8 cellular contexts compared by ENCODE assay signal in genomic region chr19:7868671-7869452, GRCh38. TPM values are rescaled to one million over a fixed set of nuclear protein-coding genes. Genes with fewer than 3 reads are reported as not detected.
DNase-seq lines count a peak whose midpoint lies in the region; TF ChIP-seq lines count a peak whose summit lies in the region.

No MANE protein-coding gene starts in this region.

- DNase-seq in GM04504 (ENCODE audit: low read depth) = peak; percentile 22
- peak; percentile 92 for DNase-seq in MV-4-11 (lab: John Stamatoyannopoulos, UW)
- DNase-seq in activated CD4-positive, alpha-beta T cell treated with anti-CD3 and anti-CD28 coated beads, Interleukin-2, amount 50 U/mL, for 48 hours = peak; percentile 81
- DNase-seq in effector CD8-positive, alpha-beta T cell (lab: John Stamatoyannopoulos, UW) = peak; percentile 68
- DNase-seq in middle frontal gyrus (ENCODE audit: extremely low spot score, low spot score) = peak; percentile 54
- peak; percentile 48 to 67 for DNase-seq in stimulated activated CD8-positive, alpha-beta memory T cell treated with anti-CD3 and anti-CD28 coated beads, Interleukin-2, amount 100 ng/mL, for 1 hour (ENCODE audit: low read depth in 2 of 2)
- DNase-seq in mesenteric fat pad (ENCODE audit: low spot score) = no peak

- H3K36me3 ChIP-seq in HEK293 (ENCODE audit: control insufficient read depth in 2 of 2, insufficient read depth in 1 of 2, low read length in 2 of 2) = no peaks in the 10 kb centered on the region

- peak overlapping the region; percentile 52 for H3K4me3 ChIP-seq in HEK293 (ENCODE audit: low read depth, low read length)

- peaks cover 6% of the 10 kb centered on the region for H3K4me1 ChIP-seq in HEK293 (ENCODE audit: control insufficient read depth, insufficient read depth, low read length)

- POLR2A ChIA-PET in HEK293 (lab: Yijun Ruan, JAX) = interaction anchor here (0.6 to 2.2 kb wide), 15 partner anchors 9 to 455 kb away, joined by 3 to 35 read pairs (median 4); partner anchors contain the start of genes LRRC8E, MAP2K7, SNAPC2 and TIMM44

- CTCF ChIA-PET in HEK293 (lab: Yijun Ruan, JAX) = interaction anchor here (0.6 to 2.4 kb wide), 34 partner anchors 8 to 1444 kb away, joined by 3 to 25 read pairs (median 5); partner anchors contain the start of genes LRRC8E, MAP2K7, SNAPC2 and TIMM44

- peak overlapping the region; percentile 45; the same call in 1 of the 2 replicates for H3K27ac ChIP-seq in HEK293 (ENCODE audit: extremely low read depth, low read depth, low read length)

- peak; percentile 72; the same call in 1 of the 2 replicates for TF ChIP-seq CTCF in HEK293 (tag by site-specific recombination; IDR thresholded peaks at IDR 0.05)

- H3K9me3 ChIP-seq in HEK293 (ENCODE audit: control insufficient read depth, insufficient read depth, low read depth, low read length) = no peaks in the 10 kb centered on the region

TF ChIP-seq in HEK293, 187 proteins besides CTCF, POLR2A, EP300 and RAD21 (continues in another document):
- TF ChIP-seq ZNF514 (tag by site-specific recombination; IDR thresholded peaks at IDR 0.05) (no peak), MYNN (tag by site-specific recombination; IDR thresholded peaks at IDR 0.05; ENCODE audit: borderline replicate concordance) (no peak), PRDM10 (tag by site-specific recombination; IDR thresholded peaks at IDR 0.05) (peak; percentile 86), BCL11B (tag by site-specific recombination; IDR thresholded peaks at IDR 0.05; ENCODE audit: low read depth) (0 out of 2 replicates have a peak, but pooled peaks have one; percentile 63), ZNF777 (tag by site-specific recombination; IDR thresholded peaks at IDR 0.05; ENCODE audit: borderline replicate concordance) (no peak), ZNF274 (IDR thresholded peaks at IDR 0.05; ENCODE audit: low read length) (no peak), ZNF274 (tag by site-specific recombination; IDR thresholded peaks at IDR 0.05; ENCODE audit: borderline replicate concordance) (no peak), ZBTB48 (tag by site-specific recombination; IDR thresholded peaks at IDR 0.05) (0 out of 2 replicates have a peak, but pooled peaks have one; percentile 41), PRDM1 (tag by site-specific recombination; IDR thresholded peaks at IDR 0.05) (no peak), EGR2 (tag by site-specific recombination; IDR thresholded peaks at IDR 0.05; ENCODE audit: low read depth) (peak; percentile 23; the same call in 1 of the 2 replicates), SCRT2 (tag by site-specific recombination; IDR thresholded peaks at IDR 0.05) (peak; percentile 41; the same call in 1 of the 2 replicates), KLF10 (tag by site-specific recombination; IDR thresholded peaks at IDR 0.05) (peak; percentile 71), ZNF544 (tag by site-specific recombination; IDR thresholded peaks at IDR 0.05) (no peak), ZBTB8A (tag by site-specific recombination; IDR thresholded peaks at IDR 0.05) (peak; percentile 47), ZBTB26 (tag by site-specific recombination; optimal IDR thresholded peaks at IDR 0.05) (peak; percentile 42), GLIS2 (tag by site-specific recombination; IDR thresholded peaks at IDR 0.05) (peak; percentile 67; the same call in 1 of the 2 replicates), ZNF501 (tag by site-specific recombination; IDR thresholded peaks at IDR 0.05) (no peak), PATZ1 (tag by site-specific recombination; IDR thresholded peaks at IDR 0.05) (peak; percentile 81), ZNF10 (tag by site-specific recombination; IDR thresholded peaks at IDR 0.05) (peak; percentile 94; the same call in 1 of the 2 replicates), ZNF843 (tag by site-specific recombination; IDR thresholded peaks at IDR 0.05) (peak; percentile 35; the same call in 1 of the 2 replicates), ZNF18 (tag by site-specific recombination; IDR thresholded peaks at IDR 0.05) (no peak), ZSCAN5A (tag by site-specific recombination; IDR thresholded peaks at IDR 0.05) (peak; percentile 23; the same call in 1 of the 2 replicates), ZNF629 (tag by site-specific recombination; IDR thresholded peaks at IDR 0.05) (peak; percentile 81), ZNF140 (tag by site-specific recombination; IDR thresholded peaks at IDR 0.05) (no peak)

RNA-seq across cellular contexts. Expression of gene PRR36, which starts 5.3 kb away (rescaled TPM):
- total RNA-seq in mesenteric fat pad = not detected

RNA-seq across cellular contexts. Expression of gene LRRC8E, which starts 19.4 kb away (rescaled TPM):
- 1.8 TPM for total RNA-seq in mesenteric fat pad

RNA-seq across cellular contexts. Expression of gene MAP2K7, which starts 34.8 kb away (rescaled TPM):
- 26.7 TPM for total RNA-seq in mesenteric fat pad

RNA-seq across cellular contexts. Expression of gene EVI5L, which starts 38.8 kb away (rescaled TPM):
- total RNA-seq in mesenteric fat pad = 15.4 TPM

RNA-seq across cellular contexts. Expression of gene TGFBR3L, which starts 45.8 kb away (rescaled TPM):
- not detected for total RNA-seq in mesenteric fat pad
